9 cellular contexts compared by ENCODE assay signal in the genomic region with DNA sequence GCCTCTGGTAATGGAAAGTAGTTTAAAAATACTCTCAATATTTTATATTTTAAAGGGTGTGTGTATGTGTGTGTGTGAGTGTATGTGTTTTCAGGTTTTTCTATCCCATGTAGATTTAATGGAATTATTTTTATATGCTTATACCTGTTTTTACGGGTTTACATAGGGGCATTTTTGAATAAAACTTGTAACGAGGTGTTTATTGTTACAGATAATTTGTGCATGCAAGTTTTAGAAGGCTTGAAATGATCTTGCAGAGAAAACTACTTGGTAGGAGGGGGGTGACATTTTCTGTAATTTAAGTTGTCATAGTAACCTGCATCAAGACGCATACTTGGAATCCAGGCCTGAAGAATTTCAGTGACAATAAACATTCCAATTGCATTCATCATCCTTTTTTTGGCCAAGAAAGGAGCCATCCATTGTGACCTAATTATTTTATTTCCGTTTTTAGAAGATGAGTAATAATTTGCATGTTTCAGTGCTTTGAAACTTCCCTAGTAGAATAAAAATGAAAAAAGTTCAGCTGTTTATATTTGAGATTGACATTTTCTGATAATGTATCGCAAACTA. TPM values are rescaled to one million over a fixed set of nuclear protein-coding genes. Genes with fewer than 3 reads are reported as not detected.
DNase-seq lines count a peak whose midpoint lies in the region; ATAC-seq and TF ChIP-seq lines count a peak whose summit lies in the region.
"Had no signal": no experiment of that assay in that cellular context is flagged by ENCODE, and none has a peak within 500 bp of the region (broad histone marks: within the 10 kb centered on the region; RNA-seq: fewer than 3 reads in every experiment).

No MANE protein-coding gene starts in this region.

- no peaks in the 10 kb centered on the region for H3F3A ChIP-seq in PC-9 (ENCODE audit: insufficient read depth, low read depth)

- no peak for TF ChIP-seq EP300 in esophagus muscularis mucosa (IDR thresholded peaks at IDR 0.05)

- no peaks in the 10 kb centered on the region for H3K9me2 ChIP-seq in PC-9 (ENCODE audit: insufficient read depth)

- H3K79me2 ChIP-seq in PC-9 (ENCODE audit: low read depth): peaks cover 29% of the 10 kb centered on the region; the same call in 1 of the 2 replicates

- H4K20me1 ChIP-seq in PC-9 (ENCODE audit: insufficient read depth): no peaks in the 10 kb centered on the region

- no peak for TF ChIP-seq CTCF in PC-9 (conservative IDR thresholded peaks at IDR 0.05)
- no peak for TF ChIP-seq CTCF in esophagus muscularis mucosa (IDR thresholded peaks at IDR 0.05)
- no peak for TF ChIP-seq CTCF in Peyer's patch (IDR thresholded peaks at IDR 0.05)

- H3K4me1 ChIP-seq in PC-9 (replicated peaks; ENCODE audit: insufficient read depth) (peaks cover 13% of the 10 kb centered on the region), esophagus muscularis mucosa (peaks cover 36 to 73% (median 67%) of the 10 kb centered on the region in 4 donors), Peyer's patch (no peaks in the 10 kb centered on the region)

- H3K27me3 ChIP-seq in PC-9 (ENCODE audit: insufficient read depth, low read depth) (no peaks in the 10 kb centered on the region), esophagus muscularis mucosa (no peaks in the 10 kb centered on the region), Peyer's patch (no peaks in the 10 kb centered on the region)

- H3K27ac ChIP-seq in PC-9 (no peak overlapping the region), esophagus muscularis mucosa (replicated peaks in 1 of 4) (peak overlapping the region; percentile 51 to 68 (median 64)), Peyer's patch (peak overlapping the region in 1 of 4 donors; percentile 21)

- H3K9me3 ChIP-seq in PC-9 (ENCODE audit: insufficient read depth, low read depth) (0 out of 2 replicates have a peak, but pooled peaks cover under 1% of the 10 kb centered on the region), esophagus muscularis mucosa (no peaks in the 10 kb centered on the region), Peyer's patch (no peaks in the 10 kb centered on the region)

- no peak overlapping the region for H2AFZ ChIP-seq in PC-9

- H3K4me3 ChIP-seq in PC-9 (no peak overlapping the region), esophagus muscularis mucosa (no peak overlapping the region), Peyer's patch (no peak overlapping the region)

- peak overlapping the region; percentile 3; the same call in 1 of the 2 replicates for H3K4me2 ChIP-seq in PC-9

- ATAC-seq in HG03571 (IDR thresholded peaks at IDR 0.05; ENCODE audit: unreplicated experiment): no peak

- WGBS in esophagus muscularis mucosa: 42% methylated on average over 5 of the region's 5 CpGs

- TF ChIP-seq POLR2A in esophagus muscularis mucosa (IDR thresholded peaks at IDR 0.05; ENCODE audit: low read depth): no peak
- no peak for TF ChIP-seq POLR2A in Peyer's patch (IDR thresholded peaks at IDR 0.05)

- BruUV-seq in PC-9 (replicated peaks; lab: Mats Ljungman, UMichigan): no TSS peak

- DNase-seq in Daoy (ENCODE audit: low read depth): peak; percentile 82
- peak in 1 of 2 experiments; percentile 84 for DNase-seq in PC-9
- DNase-seq in esophagus muscularis mucosa (ENCODE audit: extremely low spot score): no peak
- peak; percentile 87 for DNase-seq in non-pigmented ciliary epithelial cell (ENCODE audit: low read depth)
- no peak for DNase-seq in 8988T
- DNase-seq in NOMO-1 (lab: John Stamatoyannopoulos, UW; ENCODE audit: unreplicated experiment in 2 of 2): no peak
- DNase-seq in Peyer's patch: no peak
- DNase-seq: activated T-cell treated with anti-CD3 and anti-CD28 coated beads for 4 hours had no signal

- H3K36me3 ChIP-seq in PC-9 (ENCODE audit: low read depth): no peaks in the 10 kb centered on the region
- no peaks in the 10 kb centered on the region for H3K36me3 ChIP-seq in esophagus muscularis mucosa
- no peaks in the 10 kb centered on the region for H3K36me3 ChIP-seq in Peyer's patch

- CTCF ChIA-PET in PC-9 (lab: Charles Lee): interaction anchor here (0.6 kb wide), 2 partner anchors 10 to 561 kb away, joined by 4 read pairs; no protein-coding TSS in a partner anchor

- POLR2A ChIA-PET in PC-9 (lab: Charles Lee; ENCODE audit: unreplicated experiment): no interaction called here

- intact Hi-C loops in PC-9 (cut with micrococcal nuclease; ENCODE audit: unreplicated experiment): no loop called here
- intact Hi-C loops in esophagus muscularis mucosa (cut with DNase I): no loop called here

RNA-seq across cellular contexts. Expression of a gene that starts 39.0 kb away (rescaled TPM):
- total RNA-seq in Daoy (2014; rRNA removed; shearing (Covaris generic)): 24.9 and 30.9 TPM in 2 replicates
- total RNA-seq in PC-9 (2021) (26.5 and 30.6 TPM in 2 replicates), esophagus muscularis mucosa (10 to 100 TPM; 56.8 to 81.0 (median 77.3) TPM), Peyer's patch (10 to 100 TPM in 3 of 4 donors, 1 to 10 TPM in 1; 1.2 to 56.9 (median 12.0) TPM)

Comparison
In these comparisons a context has a peak if more than half of its experiments do, and no peak if none do; other contexts are left out.
1. DNase-seq: peak in Daoy (single experiment) and non-pigmented ciliary epithelial cell (single experiment); none in esophagus muscularis mucosa (single experiment), 8988T (single experiment), NOMO-1 (0 of 2) and Peyer's patch (0 of 3).